20 cellular contexts compared by ENCODE assay signal in the genomic region with DNA sequence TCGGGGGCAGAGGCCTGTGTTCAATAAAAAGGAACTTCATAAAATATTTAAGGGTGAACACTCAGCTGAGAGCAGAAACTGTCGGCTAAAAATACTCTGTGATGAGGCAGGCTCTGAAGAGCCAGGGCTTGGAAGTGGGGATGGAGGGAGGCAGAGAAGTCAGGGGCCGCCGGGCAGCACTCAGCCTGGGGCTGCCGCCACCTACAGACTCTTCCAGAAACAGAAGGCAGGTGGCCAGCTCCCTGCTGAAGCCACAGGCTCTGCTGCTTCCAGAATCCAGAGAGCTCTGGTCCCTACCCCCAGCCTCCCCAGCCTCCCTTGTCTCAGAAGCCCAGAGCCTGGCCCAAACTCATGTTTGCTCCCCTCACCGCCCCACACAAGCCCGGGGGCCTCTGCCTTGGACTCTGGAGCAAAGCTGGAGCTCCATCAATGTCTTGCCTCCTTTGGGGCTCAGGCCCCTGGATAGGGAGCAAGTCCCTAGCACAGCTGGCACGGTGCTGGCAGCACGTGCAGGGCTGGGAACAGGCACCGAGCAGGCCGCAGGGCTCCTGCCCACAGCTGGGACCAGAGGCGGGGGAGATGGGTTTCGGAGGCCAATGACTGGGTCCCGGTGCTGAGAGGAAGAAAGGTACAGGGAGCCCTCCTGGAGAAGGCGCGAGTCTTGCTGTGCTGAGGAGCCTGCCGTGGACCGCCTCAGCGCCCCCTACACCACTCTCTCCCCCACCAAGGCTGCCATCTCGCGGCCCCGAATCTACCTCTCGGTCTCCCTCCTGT. TPM values are rescaled to one million over a fixed set of nuclear protein-coding genes. Genes with fewer than 3 reads are reported as not detected.
A peak's percentile ranks its signal among the peaks of the same experiment; 100 is the strongest.
DNase-seq lines count a peak whose midpoint lies in the region; ATAC-seq, FAIRE-seq and TF ChIP-seq lines count a peak whose summit lies in the region.
"Had no signal": no experiment of that assay in that cellular context is flagged by ENCODE, and none has a peak within 500 bp of the region (broad histone marks: within the 10 kb centered on the region; RNA-seq: fewer than 3 reads in every experiment).

No MANE protein-coding gene starts in this region.

- no peak for TF ChIP-seq EP300 in A549 (IDR thresholded peaks at IDR 0.05)

- H3K9me3 Mint-ChIP-seq in CD8-positive, alpha-beta memory T cell: no peaks in the 10 kb centered on the region
- H3K9me3 Mint-ChIP-seq: activated naive CD4-positive, alpha-beta T cell treated with anti-CD3 and anti-CD28 coated beads for 36 hours had no signal

- CTCF ChIA-PET in A549 (lab: Yijun Ruan, JAX): interaction anchor here (0.9 to 11.6 kb wide), 5 partner anchors 9 to 170 kb away, joined by 4 to 135 read pairs (median 5); a partner anchor contains a TSS
- CTCF ChIA-PET in CD8-positive, alpha-beta memory T cell (lab: Charles Lee): interaction anchor here (1.0 kb wide), 1 partner anchor 33 kb away, joined by 3 read pairs; no protein-coding TSS in a partner anchor

- POLR2A ChIA-PET in A549 (lab: Yijun Ruan, JAX): no interaction called here
- POLR2A ChIA-PET in CD8-positive, alpha-beta memory T cell (lab: Charles Lee): no interaction called here

- peaks cover 42% of the 10 kb centered on the region for H3K36me3 ChIP-seq in NT2/D1 (ENCODE audit: insufficient read depth, insufficient read length, low read length)
- H3K36me3 ChIP-seq in CD8-positive, alpha-beta memory T cell (ENCODE audit: insufficient read depth, low read length): no peaks in the 10 kb centered on the region
- H3K36me3 ChIP-seq: ovary had no signal

- H3K4me1 Mint-ChIP-seq in CD8-positive, alpha-beta memory T cell: peaks cover 6 to 16% (median 6%) of the 10 kb centered on the region in 3 donors

- H3K9ac ChIP-seq in NT2/D1 (ENCODE audit: insufficient read length, low read depth): peak overlapping the region; percentile 34

- TF ChIP-seq POLR2A in A549 (IDR thresholded peaks at IDR 0.05; ENCODE audit: low read length): no peak

- TF ChIP-seq RAD21 in A549 (conservative IDR thresholded peaks at IDR 0.05 in 1 of 2, IDR thresholded peaks at IDR 0.05 in 1 of 2): no peak

- no peak overlapping the region for H3K4me3 Mint-ChIP-seq in CD8-positive, alpha-beta memory T cell
- H3K4me3 Mint-ChIP-seq: activated naive CD4-positive, alpha-beta T cell treated with anti-CD3 and anti-CD28 coated beads for 36 hours had no signal

- WGBS in A549 (ENCODE audit: missing lambda C conversion rate): 87% methylated on average over 23 of the region's 23 CpGs

- H3K27ac Mint-ChIP-seq in CD8-positive, alpha-beta memory T cell: no peak overlapping the region
- H3K27ac Mint-ChIP-seq: activated naive CD4-positive, alpha-beta T cell treated with anti-CD3 and anti-CD28 coated beads for 36 hours had no signal

- intact Hi-C loops in dorsolateral prefrontal cortex (cut with DNase I): no loop called here

- TF ChIP-seq CTCF in A549 (IDR thresholded peaks at IDR 0.05): no peak
- no peak for TF ChIP-seq CTCF in GM20000 (IDR thresholded peaks at IDR 0.05; ENCODE audit: extremely low read depth, missing control alignments)
- no peak for TF ChIP-seq CTCF in dorsolateral prefrontal cortex (IDR thresholded peaks at IDR 0.05 in 54 of 56, conservative IDR thresholded peaks at IDR 0.05 in 2 of 56; ENCODE audit: low read depth in 1 of 56, partially characterized antibody in 56 of 56)

- no peaks in the 10 kb centered on the region for H3K36me3 Mint-ChIP-seq in CD8-positive, alpha-beta memory T cell

- H3K4me2 ChIP-seq in A549: no peak overlapping the region

- H3K4me3 ChIP-seq in A549 (no peak overlapping the region), NT2/D1 (ENCODE audit: insufficient read length, low read depth) (no peak overlapping the region), dorsolateral prefrontal cortex (no peak overlapping the region)
- H3K4me3 ChIP-seq in CD8-positive, alpha-beta memory T cell (ENCODE audit: low read length): no peak overlapping the region
- H3K4me3 ChIP-seq: ascending aorta, gastrocnemius medialis, ovary had no signal

- peaks cover 6% of the 10 kb centered on the region for H3K4me1 ChIP-seq in A549
- peaks cover 21% of the 10 kb centered on the region for H3K4me1 ChIP-seq in NT2/D1 (ENCODE audit: insufficient read depth, insufficient read length)
- H3K4me1 ChIP-seq in CD8-positive, alpha-beta memory T cell (ENCODE audit: insufficient read depth, low read length): peaks cover 9% of the 10 kb centered on the region
- H3K4me1 ChIP-seq: ascending aorta, gastrocnemius medialis had no signal

- H3K27me3 ChIP-seq in NT2/D1 (ENCODE audit: insufficient read depth, insufficient read length) (no peaks in the 10 kb centered on the region), dorsolateral prefrontal cortex (no peaks in the 10 kb centered on the region)
- no peaks in the 10 kb centered on the region for H3K27me3 ChIP-seq in CD8-positive, alpha-beta memory T cell (ENCODE audit: insufficient read depth, low read length, poor library complexity, severe bottlenecking)
- H3K27me3 ChIP-seq: ascending aorta, gastrocnemius medialis, ovary had no signal

- H3K27ac ChIP-seq in A549: peak overlapping the region in 1 of 2 experiments; percentile 39; a peak in 1 of 6 replicates
- peak overlapping the region in 47 of 59 donors; percentile 11 to 88 (median 57) for H3K27ac ChIP-seq in dorsolateral prefrontal cortex
- no peak overlapping the region for H3K27ac ChIP-seq in CD8-positive, alpha-beta memory T cell (ENCODE audit: low read depth, low read length)
- H3K27ac ChIP-seq: ascending aorta, gastrocnemius medialis, ovary had no signal

- ATAC-seq in A549 (peak; percentile 2 to 26; a peak in 3 of 6 replicates), GM21447 (IDR thresholded peaks at IDR 0.05; ENCODE audit: unreplicated experiment) (no peak)
- ATAC-seq: gastrocnemius medialis had no signal

- H3K27me3 Mint-ChIP-seq in CD8-positive, alpha-beta memory T cell: no peaks in the 10 kb centered on the region

- H3K9me3 ChIP-seq in A549 (no peaks in the 10 kb centered on the region), NT2/D1 (ENCODE audit: insufficient read depth, low read length) (no peaks in the 10 kb centered on the region)
- H3K9me3 ChIP-seq in CD8-positive, alpha-beta memory T cell (ENCODE audit: low read length): no peaks in the 10 kb centered on the region
- H3K9me3 ChIP-seq: ascending aorta, gastrocnemius medialis, ovary had no signal

- DNase-seq in A549 (ENCODE audit: low read depth in 1 of 2, low spot score in 1 of 2) (no peak), GM20000 (ENCODE audit: low spot score) (peak; percentile 15), NT2/D1 (ENCODE audit: low read depth, low spot score) (no peak), dorsolateral prefrontal cortex (peak in 1 of 10 donors; percentile 83), kidney glomerular epithelial cell (lab: John Stamatoyannopoulos, UW) (no peak)
- DNase-seq in CD8-positive, alpha-beta memory T cell: no peak
- no peak for DNase-seq in central memory CD4-positive, alpha-beta T cell
- DNase-seq: activated CD4-positive, alpha-beta T cell treated with anti-CD3 and anti-CD28 coated beads for 48 hours; activated CD8-positive, alpha-beta memory T cell treated with anti-CD3 and anti-CD28 coated beads, Interleukin-2, amount 50 U/mL, for 48 hours; activated naive CD4-positive, alpha-beta T cell treated with anti-CD3 and anti-CD28 coated beads for 36 hours; gastrocnemius medialis; GF-D8; HCEC 1CT; NCI-H187 treated with DMSO at 0.1 percent for 48 hours; ovary; stimulated activated CD4-positive, alpha-beta T cell treated with anti-CD3 and anti-CD28 coated beads, Interleukin-2, amount 100 ng/mL, for 48 hours had no signal

- FAIRE-seq in A549 (lab: Jason Lieb, UNC): no peak
- FAIRE-seq: RCC 7860, TTC549 had no signal

TF ChIP-seq in A549, 52 proteins besides CTCF, POLR2A, EP300 and RAD21 (continues in another document):
- TF ChIP-seq, protein P1, sequence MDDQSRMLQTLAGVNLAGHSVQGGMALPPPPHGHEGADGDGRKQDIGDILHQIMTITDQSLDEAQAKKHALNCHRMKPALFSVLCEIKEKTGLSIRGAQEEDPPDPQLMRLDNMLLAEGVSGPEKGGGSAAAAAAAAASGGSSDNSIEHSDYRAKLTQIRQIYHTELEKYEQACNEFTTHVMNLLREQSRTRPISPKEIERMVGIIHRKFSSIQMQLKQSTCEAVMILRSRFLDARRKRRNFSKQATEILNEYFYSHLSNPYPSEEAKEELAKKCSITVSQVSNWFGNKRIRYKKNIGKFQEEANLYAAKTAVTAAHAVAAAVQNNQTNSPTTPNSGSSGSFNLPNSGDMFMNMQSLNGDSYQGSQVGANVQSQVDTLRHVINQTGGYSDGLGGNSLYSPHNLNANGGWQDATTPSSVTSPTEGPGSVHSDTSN (IDR thresholded peaks at IDR 0.05): no peak
- TF ChIP-seq CHD4 (IDR thresholded peaks at IDR 0.05; ENCODE audit: borderline replicate concordance) (no peak), POLR2AphosphoS2 (conservative IDR thresholded peaks at IDR 0.05; ENCODE audit: low read length) (no peak), CHD2 (IDR thresholded peaks at IDR 0.05; ENCODE audit: low read length, partially characterized antibody) (no peak), TP53 (CRISPR knock-in tag; IDR thresholded peaks at IDR 0.05) (no peak), MAFK (IDR thresholded peaks at IDR 0.05; ENCODE audit: partially characterized antibody) (no peak)
- TF ChIP-seq, protein P2, sequence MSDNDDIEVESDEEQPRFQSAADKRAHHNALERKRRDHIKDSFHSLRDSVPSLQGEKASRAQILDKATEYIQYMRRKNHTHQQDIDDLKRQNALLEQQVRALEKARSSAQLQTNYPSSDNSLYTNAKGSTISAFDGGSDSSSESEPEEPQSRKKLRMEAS (IDR thresholded peaks at IDR 0.05): no peak

RNA-seq across cellular contexts. Expression of a gene that starts 8.2 kb away (rescaled TPM):
- polyA plus RNA-seq in A549 (2011; rRNA removed) (7.9 and 8.8 TPM in 2 replicates), A549 (2017; fragmentation: RNase III; extraction: RNeasy Plus Mini Kit Qiagen cat#74134 plus additional on column Dnase treatment) (33.9 to 50.0 TPM (median 44.7 TPM) in 3 replicates)
- polyA plus RNA-seq in A549 (2012; cell fraction: cytosol; rRNA removed): 33.9 and 65.3 TPM in 2 replicates
- 114 and 175 TPM in 2 replicates for polyA plus RNA-seq in A549 (2012; cell fraction: nucleus; rRNA removed)
- 4.7 and 6.6 TPM in 2 replicates for polyA minus RNA-seq in A549 (2011; rRNA and poly(A)+ RNA removed)
- 10 to 100 TPM; 16.7 to 51.3 (median 30.2) TPM for total RNA-seq in dorsolateral prefrontal cortex
- 10 to 100 TPM; 35.5 to 42.8 TPM for total RNA-seq in CD8-positive, alpha-beta memory T cell
- polyA plus RNA-seq in CD8-positive, alpha-beta memory T cell: 2.2 TPM

RNA-seq across cellular contexts. Expression of a gene that starts 21.9 kb away (rescaled TPM):
- 20.3 and 22.1 TPM in 2 replicates for polyA plus RNA-seq in A549 (2011; rRNA removed)
- polyA plus RNA-seq in A549 (2012; cell fraction: cytosol; rRNA removed): 49.2 and 69.1 TPM in 2 replicates
- polyA plus RNA-seq in A549 (2012; cell fraction: nucleus; rRNA removed): 128 and 157 TPM in 2 replicates
- 21.3 to 23.3 TPM (median 22.5 TPM) in 3 replicates for polyA plus RNA-seq in A549 (2017; fragmentation: RNase III; extraction: RNeasy Plus Mini Kit Qiagen cat#74134 plus additional on column Dnase treatment)
- polyA minus RNA-seq in A549 (2011; rRNA and poly(A)+ RNA removed): 19.6 and 26.8 TPM in 2 replicates
- total RNA-seq in dorsolateral prefrontal cortex: 10 to 100 TPM in 118 of 120 experiments, 1 to 10 TPM in 2; 9.8 to 28.2 (median 16.6) TPM
- 10 to 100 TPM; 34.1 to 41.2 TPM for total RNA-seq in CD8-positive, alpha-beta memory T cell
- polyA plus RNA-seq in CD8-positive, alpha-beta memory T cell: 32.8 TPM
